In genomic region chr2:120711694-120712093, GRCh38 we compare ENCODE assay signal across 25 cellular contexts. TPM values are rescaled to one million over a fixed set of nuclear protein-coding genes. Genes with fewer than 3 reads are reported as not detected.
"Had no signal": no experiment of that assay in that cellular context is flagged by ENCODE, and none has a peak within 500 bp of the region (broad histone marks: within the 10 kb centered on the region; RNA-seq: fewer than 3 reads in every experiment).

No MANE protein-coding gene starts in this region.

- H3K4me1 Mint-ChIP-seq: activated B cell treated with CpG ODN at 0.5 μM for 24 hours; activated naive CD8-positive, alpha-beta T cell treated with anti-CD3 and anti-CD28 coated beads, Interleukin-2, amount 50 U/mL, for 24 hours; naive B cell; stimulated activated effector memory CD8-positive, alpha-beta T cell treated with anti-CD3 and anti-CD28 coated beads, Interleukin-12 subunit alpha, Interleukin-12 subunit beta, amount 100 ng/mL, for 72 hours; stimulated activated naive CD8-positive, alpha-beta T cell treated with anti-CD3 and anti-CD28 coated beads, Interleukin-15, amount 100 ng/mL, for 72 hours had no signal

- H3K36me3 Mint-ChIP-seq: naive B cell; stimulated activated effector memory CD8-positive, alpha-beta T cell treated with anti-CD3 and anti-CD28 coated beads, Interleukin-12 subunit alpha, Interleukin-12 subunit beta, amount 100 ng/mL, for 72 hours had no signal

- DNase-seq: activated B cell treated with CpG ODN at 0.5 μM for 24 hours; activated CD4-positive, alpha-beta memory T cell treated with anti-CD3 and anti-CD28 coated beads, Interleukin-2, amount 10 ng/mL, durations not matched to agents 7 days and 5 days; activated CD4-positive, alpha-beta T cell treated with anti-CD3 and anti-CD28 coated beads for 4 hours; activated gamma-delta T cell; activated naive CD4-positive, alpha-beta T cell treated with anti-CD3 and anti-CD28 coated beads, Interleukin-2, amount 50 U/mL, for 16 hours; activated naive CD8-positive, alpha-beta T cell treated with anti-CD3 and anti-CD28 coated beads, Interleukin-2, amount 50 U/mL, for 24 hours; activated T-cell treated with anti-CD3 and anti-CD28 coated beads, Interleukin-2, amount 50 U/mL, for 72 hours; anterior cingulate cortex; cerebellar nuclear complex; esophagus squamous epithelium; head of caudate nucleus; left colon; mesendoderm; naive B cell; occipital lobe; right lobe of liver; stimulated activated CD4-positive, alpha-beta T cell treated with anti-CD3 and anti-CD28 coated beads, Interleukin-2, amount 100 ng/mL, for 24 hours; stimulated activated naive CD8-positive, alpha-beta T cell treated with anti-CD3 and anti-CD28 coated beads, Interleukin-15, amount 100 ng/mL, for 72 hours; T-helper 17 cell; transverse colon had no signal

- H3K4me1 ChIP-seq: gastroesophageal sphincter, right lobe of liver, transverse colon, vagina had no signal

- H3K4me3 Mint-ChIP-seq: activated B cell treated with CpG ODN at 0.5 μM for 24 hours; activated CD4-positive, alpha-beta memory T cell treated with anti-CD3 and anti-CD28 coated beads, Interleukin-2, amount 10 ng/mL, durations not matched to agents 7 days and 5 days; activated naive CD8-positive, alpha-beta T cell treated with anti-CD3 and anti-CD28 coated beads, Interleukin-2, amount 50 U/mL, for 24 hours; activated T-cell treated with anti-CD3 and anti-CD28 coated beads, Interleukin-2, amount 50 U/mL, for 72 hours; naive B cell; stimulated activated effector memory CD8-positive, alpha-beta T cell treated with anti-CD3 and anti-CD28 coated beads, Interleukin-12 subunit alpha, Interleukin-12 subunit beta, amount 100 ng/mL, for 72 hours; stimulated activated naive CD8-positive, alpha-beta T cell treated with anti-CD3 and anti-CD28 coated beads, Interleukin-15, amount 100 ng/mL, for 72 hours; T-helper 17 cell had no signal

- H3K36me3 ChIP-seq: esophagus squamous epithelium, gastroesophageal sphincter, right lobe of liver, transverse colon, vagina had no signal

- H3K9me3 ChIP-seq: esophagus squamous epithelium, gastroesophageal sphincter, right lobe of liver, transverse colon, vagina had no signal

- ATAC-seq: activated naive CD8-positive, alpha-beta T cell treated with anti-CD3 and anti-CD28 coated beads, Interleukin-2, amount 50 U/mL, for 24 hours; activated T-cell treated with anti-CD3 and anti-CD28 coated beads, Interleukin-2, amount 50 U/mL, for 72 hours; gastroesophageal sphincter; left colon; right lobe of liver; stimulated activated effector memory CD8-positive, alpha-beta T cell treated with anti-CD3 and anti-CD28 coated beads, Interleukin-12 subunit alpha, Interleukin-12 subunit beta, amount 100 ng/mL, for 72 hours; stimulated activated naive CD8-positive, alpha-beta T cell treated with anti-CD3 and anti-CD28 coated beads, Interleukin-15, amount 100 ng/mL, for 72 hours; T-helper 17 cell had no signal

- H3K27ac Mint-ChIP-seq: activated B cell treated with CpG ODN at 0.5 μM for 24 hours; activated CD4-positive, alpha-beta memory T cell treated with anti-CD3 and anti-CD28 coated beads, Interleukin-2, amount 10 ng/mL, durations not matched to agents 7 days and 5 days; activated naive CD8-positive, alpha-beta T cell treated with anti-CD3 and anti-CD28 coated beads, Interleukin-2, amount 50 U/mL, for 24 hours; activated T-cell treated with anti-CD3 and anti-CD28 coated beads, Interleukin-2, amount 50 U/mL, for 72 hours; stimulated activated effector memory CD8-positive, alpha-beta T cell treated with anti-CD3 and anti-CD28 coated beads, Interleukin-12 subunit alpha, Interleukin-12 subunit beta, amount 100 ng/mL, for 72 hours; stimulated activated naive CD8-positive, alpha-beta T cell treated with anti-CD3 and anti-CD28 coated beads, Interleukin-15, amount 100 ng/mL, for 72 hours; T-helper 17 cell had no signal

- H3K4me3 ChIP-seq: coronary artery, esophagus squamous epithelium, gastroesophageal sphincter, right lobe of liver, skin epidermis, transverse colon, vagina had no signal

- H3K27ac ChIP-seq: coronary artery, esophagus squamous epithelium, right lobe of liver, transverse colon, vagina had no signal

- H3K9me3 Mint-ChIP-seq: activated B cell treated with CpG ODN at 0.5 μM for 24 hours; activated CD4-positive, alpha-beta memory T cell treated with anti-CD3 and anti-CD28 coated beads, Interleukin-2, amount 10 ng/mL, durations not matched to agents 7 days and 5 days; activated naive CD8-positive, alpha-beta T cell treated with anti-CD3 and anti-CD28 coated beads, Interleukin-2, amount 50 U/mL, for 24 hours; activated T-cell treated with anti-CD3 and anti-CD28 coated beads, Interleukin-2, amount 50 U/mL, for 72 hours; naive B cell; stimulated activated effector memory CD8-positive, alpha-beta T cell treated with anti-CD3 and anti-CD28 coated beads, Interleukin-12 subunit alpha, Interleukin-12 subunit beta, amount 100 ng/mL, for 72 hours; stimulated activated naive CD8-positive, alpha-beta T cell treated with anti-CD3 and anti-CD28 coated beads, Interleukin-15, amount 100 ng/mL, for 72 hours had no signal

- H3K27me3 ChIP-seq: right lobe of liver, transverse colon, vagina had no signal

RNA-seq across cellular contexts. Expression of gene GLI2, which starts 24.0 kb away (rescaled TPM):
- total RNA-seq: activated B cell treated with CpG ODN at 0.5 μM for 24 hours; activated T-cell treated with anti-CD3 and anti-CD28 coated beads, Interleukin-2, amount 50 U/mL, for 72 hours; T-helper 17 cell had no signal
